ENCODE assay signal across 15 cellular contexts in genomic region chr14:98579140-98579539, GRCh38.
DNase-seq lines count a peak whose midpoint lies in the region; ATAC-seq and TF ChIP-seq lines count a peak whose summit lies in the region.
"Had no signal": no experiment of that assay in that cellular context is flagged by ENCODE, and none has a peak within 500 bp of the region (broad histone marks: within the 10 kb centered on the region; RNA-seq: fewer than 3 reads in every experiment).

No MANE protein-coding gene starts in this region.

- H3K27ac ChIP-seq in breast epithelium, result no peak overlapping the region
- H3K27ac ChIP-seq in mammary epithelial cell (ENCODE audit: insufficient read depth, low read depth, low read length), result peak overlapping the region; percentile 92
- H3K27ac ChIP-seq: BLaER1 had no signal

- no peak overlapping the region for H3K4me3 ChIP-seq in breast epithelium
- H3K4me3 ChIP-seq in mammary epithelial cell (replicated peaks in 1 of 3; ENCODE audit: insufficient read depth in 1 of 3, low read depth in 2 of 3, low read length in 3 of 3), result no peak overlapping the region
- H3K4me3 ChIP-seq: BLaER1 had no signal

- no peaks in the 10 kb centered on the region for H3K27me3 ChIP-seq in breast epithelium
- no peaks in the 10 kb centered on the region for H3K27me3 ChIP-seq in mammary epithelial cell (ENCODE audit: insufficient read depth, low read length)
- H3K27me3 ChIP-seq: BLaER1 had no signal

- TF ChIP-seq POLR2A in breast epithelium (IDR thresholded peaks at IDR 0.05), result no peak

- H3K4me2 ChIP-seq in mammary epithelial cell (ENCODE audit: insufficient read depth, low read depth, low read length), result peak overlapping the region; percentile 5
- H3K4me2 ChIP-seq: BLaER1 had no signal

- intact Hi-C loops in MCF 10A (cut with micrococcal nuclease) (no loop called here), breast epithelium (cut with DNase I; ENCODE audit: low total_unique reads) (no loop called here), mammary epithelial cell (cut with micrococcal nuclease) (loop anchor here (1.0 to 10.0 kb wide), 5 partner anchors 84 to 694 kb away; partner anchors contain the start of gene BCL11B), CD14-positive monocyte (cut with micrococcal nuclease) (no loop called here)

- no peak for TF ChIP-seq CTCF in MCF 10A (IDR thresholded peaks at IDR 0.05; ENCODE audit: unreplicated experiment)
- no peak for TF ChIP-seq CTCF in breast epithelium (IDR thresholded peaks at IDR 0.05)
- TF ChIP-seq CTCF in mammary epithelial cell (conservative IDR thresholded peaks at IDR 0.05 in 1 of 2, IDR thresholded peaks at IDR 0.05 in 1 of 2; ENCODE audit: extremely low read depth in 1 of 2, insufficient read depth in 1 of 2, low read depth in 1 of 2, low read length in 2 of 2), result no peak
- no peak for TF ChIP-seq CTCF in CD14-positive monocyte (IDR thresholded peaks at IDR 0.05)

- 0% methylated on average over 1 of the region's 1 CpG for WGBS in mammary epithelial cell (ENCODE audit: low coverage, missing lambda C conversion rate)

- no peak overlapping the region for H2AFZ ChIP-seq in mammary epithelial cell (ENCODE audit: low read depth, low read length)

- H3K9me3 ChIP-seq in breast epithelium, result peaks cover 0 to 7% of the 10 kb centered on the region in 2 donors
- H3K9me3 ChIP-seq in mammary epithelial cell (replicated peaks; ENCODE audit: insufficient read depth, low read length), result no peaks in the 10 kb centered on the region
- H3K9me3 ChIP-seq: BLaER1 had no signal

- H3K27ac Mint-ChIP-seq in MCF 10A (ENCODE audit: low read depth, unreplicated experiment) (no peak overlapping the region), CD14-positive monocyte (no peak overlapping the region)
- H3K27ac Mint-ChIP-seq: CD8-positive, alpha-beta T cell; H9 had no signal

- in situ Hi-C loops in mammary epithelial cell (cut with MboI; ENCODE audit: low sequenced_read_pairs in 2 of 2), result no loop called here

- dilution Hi-C loops in mammary epithelial cell (cut with HindIII; ENCODE audit: low sequenced_read_pairs), result no loop called here

- no peaks in the 10 kb centered on the region for H3K4me1 ChIP-seq in breast epithelium
- peaks cover 22% of the 10 kb centered on the region for H3K4me1 ChIP-seq in mammary epithelial cell (ENCODE audit: insufficient read depth, low read length)
- H3K4me1 ChIP-seq: BLaER1 had no signal

- H3K9me3 Mint-ChIP-seq in MCF 10A (ENCODE audit: unreplicated experiment), result peaks cover 5% of the 10 kb centered on the region
- peaks cover 0 to 3% (median 3%) of the 10 kb centered on the region in 7 donors for H3K9me3 Mint-ChIP-seq in CD14-positive monocyte
- H3K9me3 Mint-ChIP-seq: CD8-positive, alpha-beta T cell had no signal

- peak; percentile 60 for ATAC-seq in esophagus mucosa
- ATAC-seq: CD8-positive, alpha-beta T cell had no signal

- no peaks in the 10 kb centered on the region for H3K79me2 ChIP-seq in mammary epithelial cell (ENCODE audit: insufficient read depth, low read length)

- H3K9ac ChIP-seq in mammary epithelial cell (ENCODE audit: insufficient read depth, low read length), result no peak overlapping the region
- H3K9ac ChIP-seq: BLaER1 had no signal

- BruUV-seq in MCF 10A (replicated peaks; lab: Mats Ljungman, UMichigan), result no TSS peak
- no TSS peak for BruUV-seq in mammary epithelial cell (replicated peaks; lab: Mats Ljungman, UMichigan)

- H3K36me3 ChIP-seq in breast epithelium, result no peaks in the 10 kb centered on the region
- no peaks in the 10 kb centered on the region for H3K36me3 ChIP-seq in mammary epithelial cell (ENCODE audit: insufficient read depth, low read length)
- H3K36me3 ChIP-seq: BLaER1 had no signal

- DNase-seq in MCF 10A (ENCODE audit: unreplicated experiment) (peak; percentile 2), breast epithelium (ENCODE audit: low spot score in 2 of 2) (no peak), mammary epithelial cell (peak; percentile 91), CD14-positive monocyte (ENCODE audit: low spot score) (no peak), NCI-H1105 (lab: John Stamatoyannopoulos, UW) (no peak), SW 1271 (lab: John Stamatoyannopoulos, UW) (no peak)
- DNase-seq in activated CD4-positive, CD25-positive, alpha-beta regulatory T cell (lab: John Stamatoyannopoulos, UW), result no peak
- DNase-seq: 8988T; Calu3; CD8-positive, alpha-beta T cell; DMS79 treated with DMSO at 0.1 percent for 48 hours; GF-D8; H9 had no signal

- H3K4me1 Mint-ChIP-seq in MCF 10A (ENCODE audit: insufficient read depth, unreplicated experiment) (peaks cover 6% of the 10 kb centered on the region), CD14-positive monocyte (no peaks in the 10 kb centered on the region)
- H3K4me1 Mint-ChIP-seq: H9 had no signal

- peaks cover 12% of the 10 kb centered on the region for H3K27me3 Mint-ChIP-seq in MCF 10A (ENCODE audit: insufficient read depth, unreplicated experiment)
- H3K27me3 Mint-ChIP-seq in CD14-positive monocyte (ENCODE audit: low read depth in 3 of 3), result peaks cover 0 to 4% (median 2%) of the 10 kb centered on the region in 3 donors

- H4K20me1 ChIP-seq in mammary epithelial cell (ENCODE audit: insufficient read depth, low read length), result no peaks in the 10 kb centered on the region
- H4K20me1 ChIP-seq: BLaER1 had no signal

- no peaks in the 10 kb centered on the region for H3K36me3 Mint-ChIP-seq in MCF 10A (ENCODE audit: insufficient read depth, unreplicated experiment)
- H3K36me3 Mint-ChIP-seq in CD14-positive monocyte, result no peaks in the 10 kb centered on the region
- H3K36me3 Mint-ChIP-seq: CD8-positive, alpha-beta T cell had no signal

- H3K4me3 Mint-ChIP-seq in MCF 10A (ENCODE audit: unreplicated experiment), result no peak overlapping the region
- H3K4me3 Mint-ChIP-seq in CD14-positive monocyte, result no peak overlapping the region
- H3K4me3 Mint-ChIP-seq: CD8-positive, alpha-beta T cell; H9 had no signal

- CTCF ChIA-PET in MCF 10A (lab: Yijun Ruan, JAX) (no interaction called here), mammary epithelial cell (lab: Charles Lee; ENCODE audit: low non-redundant PET) (no interaction called here)

- POLR2A ChIA-PET in MCF 10A (lab: Yijun Ruan, JAX), result no interaction called here

Comparison
In these comparisons a context has a peak if more than half of its experiments do, and no peak if none do; other contexts are left out.
1. DNase-seq: peak in MCF 10A (single experiment) and mammary epithelial cell (single experiment); none in breast epithelium (0 of 2), activated CD4-positive, CD25-positive, alpha-beta regulatory T cell (0 of 4), CD14-positive monocyte (single experiment), NCI-H1105 (single experiment) and SW 1271 (0 of 2).